In the genomic region with DNA sequence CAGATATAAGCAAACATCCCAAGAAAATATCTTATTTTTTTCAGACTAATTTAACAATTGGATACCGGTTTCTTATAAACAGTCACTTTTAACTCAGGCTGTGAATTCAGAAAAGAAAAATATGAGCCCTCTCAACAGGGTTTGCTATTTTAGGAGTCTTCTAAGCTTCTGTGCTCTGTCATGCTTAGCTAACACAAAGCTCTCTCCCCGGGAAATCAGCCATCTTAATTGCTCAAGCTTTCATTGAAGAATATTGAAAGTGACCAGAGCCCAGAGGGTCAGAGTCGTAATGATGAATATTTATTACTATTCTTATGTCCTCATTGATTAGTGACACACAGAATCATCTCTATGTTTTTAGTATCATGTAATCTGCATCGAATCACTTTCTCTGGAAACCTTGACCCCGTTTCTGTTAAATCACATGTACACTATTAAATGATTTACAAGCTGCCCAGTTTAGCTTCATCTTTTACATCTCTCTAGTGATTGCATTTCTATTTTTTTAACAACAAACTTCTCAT, we compare ENCODE assay signal across 17 cellular contexts.
A peak's percentile ranks its signal among the peaks of the same experiment; 100 is the strongest.
DNase-seq lines count a peak whose midpoint lies in the region; TF ChIP-seq lines count a peak whose summit lies in the region.
"Had no signal": no experiment of that assay in that cellular context is flagged by ENCODE, and none has a peak within 500 bp of the region (broad histone marks: within the 10 kb centered on the region; RNA-seq: fewer than 3 reads in every experiment).

No MANE protein-coding gene starts in this region.

- H3K4me3 ChIP-seq in HEK293 (ENCODE audit: low read depth, low read length) = no peak overlapping the region
- H3K4me3 ChIP-seq: adrenal gland, ovary had no signal

- H3K27ac ChIP-seq in HEK293 (ENCODE audit: extremely low read depth, low read depth, low read length) = no peak overlapping the region
- H3K27ac ChIP-seq in VCaP = peak overlapping the region; percentile 68
- H3K27ac ChIP-seq: adrenal gland, C4-2B, ovary had no signal

- H3K36me3 ChIP-seq in HEK293 (ENCODE audit: control insufficient read depth in 2 of 2, insufficient read depth in 1 of 2, low read length in 2 of 2) = no peaks in the 10 kb centered on the region
- H3K36me3 ChIP-seq: adrenal gland, ovary had no signal

- POLR2A ChIA-PET in HEK293 (lab: Yijun Ruan, JAX) = interaction anchor here (0.6 kb wide), 1 partner anchor 15 kb away, joined by 3 read pairs; no protein-coding TSS in a partner anchor

- CTCF ChIA-PET in HEK293 (lab: Yijun Ruan, JAX) = interaction anchor here (0.5 to 1.0 kb wide), 2 partner anchors 14 to 1235 kb away, joined by 3 read pairs; no protein-coding TSS in a partner anchor

- H3K9me3 ChIP-seq in HEK293 (ENCODE audit: control insufficient read depth, insufficient read depth, low read depth, low read length) = no peaks in the 10 kb centered on the region
- H3K9me3 ChIP-seq: adrenal gland, ovary had no signal

- DNase-seq in globus pallidus (ENCODE audit: low spot score) = peak; percentile 33
- DNase-seq in pons (ENCODE audit: low spot score) = peak; percentile 41
- DNase-seq in SHP77 (lab: John Stamatoyannopoulos, UW) = no peak
- DNase-seq in stimulated activated naive CD4-positive, alpha-beta T cell (lab: John Stamatoyannopoulos, UW) = no peak
- no peak for DNase-seq in NCI-H2081 (lab: John Stamatoyannopoulos, UW)
- no peak for DNase-seq in central memory CD4-positive, alpha-beta T cell
- DNase-seq: activated CD4-positive, alpha-beta T cell treated with anti-CD3 and anti-CD28 coated beads, Interleukin-2, amount 50 U/mL, for 1 hour; activated T-cell treated with anti-CD3 and anti-CD28 coated beads, Interleukin-2, amount 50 U/mL, for 48 hours; cortex of kidney; Kasumi-1; NCI-H187 treated with DMSO at 0.1 percent for 48 hours; NCI-H774 had no signal

- TF ChIP-seq CTCF in HEK293 (tag by site-specific recombination; IDR thresholded peaks at IDR 0.05) (no peak), VCaP (conservative IDR thresholded peaks at IDR 0.05) (no peak)

- H3K4me1 ChIP-seq in HEK293 (ENCODE audit: control insufficient read depth, insufficient read depth, low read length) = no peaks in the 10 kb centered on the region
- H3K4me1 ChIP-seq: adrenal gland had no signal

TF ChIP-seq in HEK293, 187 proteins besides CTCF, POLR2A, EP300 and RAD21:
- TF ChIP-seq SETDB1 (IDR thresholded peaks at IDR 0.05; ENCODE audit: insufficient read length, low read length) (peak; percentile 14), ZSCAN18 (tag by site-specific recombination; IDR thresholded peaks at IDR 0.05) (no peak), TRIM28 (IDR thresholded peaks at IDR 0.05; ENCODE audit: borderline replicate concordance, low read length) (peak; percentile 80)

Comparison
In these comparisons a context has a peak if more than half of its experiments do, and no peak if none do; other contexts are left out.
1. DNase-seq: peak in globus pallidus (single experiment) and pons (single experiment); none in SHP77 (0 of 2), stimulated activated naive CD4-positive, alpha-beta T cell (0 of 6), NCI-H2081 (0 of 2) and central memory CD4-positive, alpha-beta T cell (single experiment).